ENCODE assay signal across 1 cellular context in the genomic region with DNA sequence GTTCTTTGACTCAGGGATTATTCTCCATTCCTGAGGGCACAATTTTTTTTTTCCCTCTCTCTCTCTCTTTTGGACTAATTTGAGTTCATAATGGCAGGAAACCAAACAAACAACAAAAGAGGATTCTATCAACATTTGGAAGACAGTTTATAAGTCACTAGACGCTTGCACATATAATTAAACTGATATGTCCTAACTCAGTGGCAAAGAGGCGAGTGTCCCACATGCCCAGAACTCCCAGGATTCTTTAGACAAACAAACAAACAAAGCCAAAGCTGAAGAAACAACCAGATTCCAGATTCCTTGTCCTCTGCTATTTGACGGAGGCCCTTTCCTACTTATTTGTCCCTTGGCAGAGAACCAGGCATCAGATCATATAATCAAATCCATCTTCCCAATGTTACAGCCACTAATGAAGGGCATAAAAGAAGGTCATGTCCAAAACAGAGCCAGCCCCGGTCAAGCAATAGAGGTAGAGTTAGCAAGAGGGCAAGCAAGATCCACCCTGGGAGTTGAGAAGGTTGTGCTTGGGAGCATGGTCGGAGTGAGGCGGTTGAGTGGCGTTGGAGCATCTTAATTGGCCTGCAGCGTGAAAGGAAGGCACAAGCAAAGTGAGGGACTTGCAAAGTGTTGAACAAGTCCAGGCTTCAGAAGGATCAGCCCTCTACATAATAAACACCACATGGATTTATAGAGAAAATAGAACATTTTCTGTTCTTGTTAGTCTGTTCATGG.
TF ChIP-seq lines count a peak whose summit lies in the region.

No MANE protein-coding gene starts in this region.

TF ChIP-seq in HepG2, 621 proteins besides CTCF, POLR2A, EP300 and RAD21:
- TF ChIP-seq ZNF17 (CRISPR knock-in tag; IDR thresholded peaks at IDR 0.05), result no peak
- TF ChIP-seq ZNF552 (CRISPR knock-in tag; IDR thresholded peaks at IDR 0.05; ENCODE audit: borderline replicate concordance), result no peak
- TF ChIP-seq, protein P1, sequence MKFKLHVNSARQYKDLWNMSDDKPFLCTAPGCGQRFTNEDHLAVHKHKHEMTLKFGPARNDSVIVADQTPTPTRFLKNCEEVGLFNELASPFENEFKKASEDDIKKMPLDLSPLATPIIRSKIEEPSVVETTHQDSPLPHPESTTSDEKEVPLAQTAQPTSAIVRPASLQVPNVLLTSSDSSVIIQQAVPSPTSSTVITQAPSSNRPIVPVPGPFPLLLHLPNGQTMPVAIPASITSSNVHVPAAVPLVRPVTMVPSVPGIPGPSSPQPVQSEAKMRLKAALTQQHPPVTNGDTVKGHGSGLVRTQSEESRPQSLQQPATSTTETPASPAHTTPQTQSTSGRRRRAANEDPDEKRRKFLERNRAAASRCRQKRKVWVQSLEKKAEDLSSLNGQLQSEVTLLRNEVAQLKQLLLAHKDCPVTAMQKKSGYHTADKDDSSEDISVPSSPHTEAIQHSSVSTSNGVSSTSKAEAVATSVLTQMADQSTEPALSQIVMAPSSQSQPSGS (CRISPR knock-in tag; IDR thresholded peaks at IDR 0.05), result no peak
- TF ChIP-seq TCF7L2 (IDR thresholded peaks at IDR 0.05; ENCODE audit: low read depth, low read length), result no peak
- TF ChIP-seq U2AF1 (optimal IDR thresholded peaks at IDR 0.05; ENCODE audit: low read depth, low read length), result no peak
